Comparison of ENCODE assay signal across 11 cellular contexts in the genomic region with DNA sequence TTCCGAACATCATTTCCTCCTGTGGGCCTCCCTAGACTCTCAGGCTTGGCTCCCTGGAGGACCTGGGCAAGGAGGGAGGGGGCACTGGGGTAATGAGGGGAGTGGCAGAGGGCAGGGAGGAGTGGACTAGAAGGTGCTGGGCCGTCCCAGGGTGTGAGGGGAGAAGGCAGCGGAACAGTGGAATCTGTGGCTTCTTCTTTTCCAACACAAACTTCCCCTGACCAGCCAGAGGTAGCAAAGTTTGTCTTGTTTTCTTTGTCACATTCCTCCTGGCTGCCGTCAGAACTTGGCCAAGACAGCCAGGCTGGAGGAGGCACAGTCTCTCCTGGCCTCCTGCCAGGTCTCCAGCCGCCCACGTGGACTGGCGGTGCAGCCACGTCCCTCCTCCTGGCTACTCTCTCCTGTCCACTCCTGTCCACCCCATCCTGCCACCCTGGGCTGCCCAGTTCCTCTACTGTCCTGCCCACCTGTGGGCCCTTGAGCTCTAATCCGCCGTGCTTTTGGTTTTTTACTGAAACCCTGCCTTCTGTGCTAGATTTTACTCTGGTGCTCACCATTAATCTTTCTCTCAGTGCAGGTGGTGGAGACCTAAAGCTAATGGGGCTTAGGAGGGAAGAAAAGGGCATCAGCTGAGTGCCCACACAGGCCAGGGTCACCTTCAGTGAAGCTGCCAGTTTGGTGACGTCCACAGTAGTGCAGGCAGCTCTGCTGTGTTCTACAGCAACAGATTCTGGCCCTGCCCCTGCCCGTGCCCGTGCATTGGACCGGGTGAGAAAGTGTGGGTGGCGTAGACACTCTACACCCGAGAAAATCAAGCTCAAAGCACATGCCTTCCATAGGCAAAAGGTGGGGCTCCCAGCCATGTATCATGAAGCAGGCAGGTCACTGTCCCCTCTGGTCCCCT. TPM values are rescaled to one million over a fixed set of nuclear protein-coding genes. Genes with fewer than 3 reads are reported as not detected.
DNase-seq lines count a peak whose midpoint lies in the region; ATAC-seq, FAIRE-seq and TF ChIP-seq lines count a peak whose summit lies in the region.
"Had no signal": no experiment of that assay in that cellular context is flagged by ENCODE, and none has a peak within 500 bp of the region (broad histone marks: within the 10 kb centered on the region; RNA-seq: fewer than 3 reads in every experiment).

No MANE protein-coding gene starts in this region.

- peak overlapping the region; percentile 61 for H3K27ac Mint-ChIP-seq in central memory CD8-positive, alpha-beta T cell (ENCODE audit: low read depth)

- peaks cover 29% of the 10 kb centered on the region for H3K27me3 Mint-ChIP-seq in central memory CD8-positive, alpha-beta T cell

- no peak overlapping the region for H3K4me3 Mint-ChIP-seq in central memory CD8-positive, alpha-beta T cell

- peaks cover 11 to 46% of the 10 kb centered on the region in 2 donors for H3K4me1 ChIP-seq in thyroid gland

- peaks cover 2% of the 10 kb centered on the region for H3K36me3 Mint-ChIP-seq in central memory CD8-positive, alpha-beta T cell (ENCODE audit: insufficient read depth)
- H3K36me3 Mint-ChIP-seq: activated naive CD4-positive, alpha-beta T cell treated with anti-CD3 and anti-CD28 coated beads, Interleukin-2, amount 50 U/mL, for 72 hours had no signal

- H3K9me3 ChIP-seq in MG63 (no peaks in the 10 kb centered on the region), thyroid gland (no peaks in the 10 kb centered on the region)
- H3K9me3 ChIP-seq: neutrophil had no signal

- H3K27ac ChIP-seq in thyroid gland: peak overlapping the region; percentile 37 to 57 (median 44)
- H3K27ac ChIP-seq: neutrophil had no signal

- TF ChIP-seq POLR2A in thyroid gland (IDR thresholded peaks at IDR 0.05) (no peak), GM12892 (IDR thresholded peaks at IDR 0.05; ENCODE audit: low read depth, low read length) (no peak)

- H3K4me3 ChIP-seq in MG63: no peak overlapping the region
- H3K4me3 ChIP-seq in thyroid gland (replicated peaks in 1 of 3): no peak overlapping the region

- 32 to 35% methylated on average over 16 of the region's 16 CpGs for WGBS in thyroid gland, 2 donors

- no peaks in the 10 kb centered on the region for H3K36me3 ChIP-seq in MG63
- H3K36me3 ChIP-seq in thyroid gland: no peaks in the 10 kb centered on the region
- H3K36me3 ChIP-seq: neutrophil had no signal

- H3K9me3 Mint-ChIP-seq in central memory CD8-positive, alpha-beta T cell: no peaks in the 10 kb centered on the region
- H3K9me3 Mint-ChIP-seq: activated naive CD4-positive, alpha-beta T cell treated with anti-CD3 and anti-CD28 coated beads, Interleukin-2, amount 50 U/mL, for 72 hours had no signal

- ATAC-seq in central memory CD8-positive, alpha-beta T cell (replicated peaks; ENCODE audit: extremely low read depth, poor library complexity, severe bottlenecking): no peak
- ATAC-seq in left lobe of liver: peak; percentile 59
- ATAC-seq in HG03432 (IDR thresholded peaks at IDR 0.05; ENCODE audit: unreplicated experiment): no peak
- ATAC-seq: activated naive CD4-positive, alpha-beta T cell treated with anti-CD3 and anti-CD28 coated beads, Interleukin-2, amount 50 U/mL, for 72 hours had no signal

- FAIRE-seq in GM12892 (lab: Jason Lieb, UNC): no peak

- H3K4me1 Mint-ChIP-seq in central memory CD8-positive, alpha-beta T cell: peaks cover 4% of the 10 kb centered on the region

- TF ChIP-seq CTCF in thyroid gland (IDR thresholded peaks at IDR 0.05): no peak

- DNase-seq in MG63: peak; percentile 89
- no peak for DNase-seq in central memory CD8-positive, alpha-beta T cell (ENCODE audit: low spot score in 2 of 2)
- DNase-seq in left lobe of liver (ENCODE audit: low spot score): no peak
- DNase-seq in thyroid gland: peak; percentile 94 to 97
- DNase-seq in superior temporal gyrus (ENCODE audit: extremely low spot score): no peak
- no peak for DNase-seq in NCI-H1417 treated with DMSO at 0.1 percent for 48 hours (lab: John Stamatoyannopoulos, UW)
- no peak for DNase-seq in GM12892 (ENCODE audit: insufficient read length)
- DNase-seq: NCI-H524 had no signal

- intact Hi-C loops in thyroid gland (cut with DNase I): no loop called here

- no peaks in the 10 kb centered on the region for H3K27me3 ChIP-seq in MG63
- no peaks in the 10 kb centered on the region for H3K27me3 ChIP-seq in thyroid gland

RNA-seq across cellular contexts. Expression of a gene that starts 2.8 kb away (rescaled TPM):
- total RNA-seq in MG63 (2014; rRNA removed; shearing (Covaris generic); ENCODE audit: low replicate concordance): not detected in 2 replicates
- total RNA-seq in left lobe of liver (not detected), thyroid gland (under 1 TPM in 1 of 4 donors, not detected in 3; 0.34 TPM)
- not detected for polyA plus RNA-seq in GM12892 (2012; ENCODE audit: missing spikeins)
- total RNA-seq: activated naive CD4-positive, alpha-beta T cell treated with anti-CD3 and anti-CD28 coated beads, Interleukin-2, amount 50 U/mL, for 72 hours had no signal

RNA-seq across cellular contexts. Expression of a gene that starts 8.5 kb away (rescaled TPM):
- not detected in 2 replicates for total RNA-seq in MG63 (2014; rRNA removed; shearing (Covaris generic); ENCODE audit: low replicate concordance)
- total RNA-seq in left lobe of liver (not detected), thyroid gland (1 to 10 TPM; 1.6 to 3.8 (median 2.4) TPM)
- polyA plus RNA-seq in GM12892 (2012; ENCODE audit: missing spikeins): 1.1 TPM

RNA-seq across cellular contexts. Expression of a gene that starts 10.7 kb away (rescaled TPM):
- total RNA-seq in MG63 (2014; rRNA removed; shearing (Covaris generic); ENCODE audit: low replicate concordance): 0.91 TPM in 1 of 2 replicates, not detected in the other
- total RNA-seq in left lobe of liver (not detected), thyroid gland (not detected)
- polyA plus RNA-seq in GM12892 (2012; ENCODE audit: missing spikeins): not detected
- total RNA-seq: activated naive CD4-positive, alpha-beta T cell treated with anti-CD3 and anti-CD28 coated beads, Interleukin-2, amount 50 U/mL, for 72 hours had no signal

RNA-seq across cellular contexts. Expression of a gene that starts 15.8 kb away (rescaled TPM):
- total RNA-seq in MG63 (2014; rRNA removed; shearing (Covaris generic); ENCODE audit: low replicate concordance): not detected in 2 replicates
- not detected for total RNA-seq in left lobe of liver
- total RNA-seq in thyroid gland: not detected
- not detected for polyA plus RNA-seq in GM12892 (2012; ENCODE audit: missing spikeins)
- total RNA-seq: activated naive CD4-positive, alpha-beta T cell treated with anti-CD3 and anti-CD28 coated beads, Interleukin-2, amount 50 U/mL, for 72 hours had no signal

RNA-seq across cellular contexts. Expression of a gene that starts 34.5 kb away (rescaled TPM):
- 9.6 and 21.7 TPM in 2 replicates for total RNA-seq in MG63 (2014; rRNA removed; shearing (Covaris generic); ENCODE audit: low replicate concordance)
- total RNA-seq in left lobe of liver (9.6 TPM), thyroid gland (10 to 100 TPM; 15.8 to 20.0 (median 17.0) TPM)
- 38.9 TPM for polyA plus RNA-seq in GM12892 (2012; ENCODE audit: missing spikeins)

Comparison
In these comparisons a context has a peak if more than half of its experiments do, and no peak if none do; other contexts are left out.
1. DNase-seq: peak in MG63 (single experiment) and thyroid gland (2 of 2); none in central memory CD8-positive, alpha-beta T cell (0 of 2), left lobe of liver (single experiment), superior temporal gyrus (single experiment), NCI-H1417 treated with DMSO at 0.1 percent for 48 hours (single experiment) and GM12892 (single experiment).